ENCODE assay signal across 21 cellular contexts in the genomic region with DNA sequence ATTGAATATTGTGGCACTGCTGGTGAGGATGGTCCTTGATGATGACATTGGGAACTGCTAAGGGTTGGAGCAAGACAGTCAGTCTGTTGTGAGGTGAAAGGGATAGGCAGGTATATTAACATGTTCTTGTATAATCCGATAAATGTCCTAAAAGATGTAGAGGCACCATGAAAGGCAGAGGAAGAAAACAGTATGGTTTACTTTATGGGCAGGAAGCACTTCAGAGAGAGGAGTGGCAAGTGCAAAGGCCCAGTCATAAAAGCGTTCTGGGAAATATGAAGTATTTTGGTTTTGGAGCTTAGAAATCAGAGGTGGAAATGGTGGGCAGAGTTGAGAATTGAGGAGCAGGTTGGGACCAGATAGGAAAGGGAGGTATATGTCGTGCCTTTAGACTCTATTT. TPM values are rescaled to one million over a fixed set of nuclear protein-coding genes. Genes with fewer than 3 reads are reported as not detected.
A peak's percentile ranks its signal among the peaks of the same experiment; 100 is the strongest.
DNase-seq lines count a peak whose midpoint lies in the region; ATAC-seq and TF ChIP-seq lines count a peak whose summit lies in the region.
"Had no signal": no experiment of that assay in that cellular context is flagged by ENCODE, and none has a peak within 500 bp of the region (broad histone marks: within the 10 kb centered on the region; RNA-seq: fewer than 3 reads in every experiment).

No MANE protein-coding gene starts in this region.

- H3K36me3 Mint-ChIP-seq in activated T-cell treated with anti-CD3 and anti-CD28 coated beads, Interleukin-2, amount 50 U/mL, for 72 hours (ENCODE audit: insufficient read depth in 2 of 2): peaks cover 12 to 28% of the 10 kb centered on the region in 2 donors
- peaks cover 30% of the 10 kb centered on the region for H3K36me3 Mint-ChIP-seq in activated T-cell treated with anti-CD3 and anti-CD28 coated beads, Interleukin-2, amount 50 U/mL, for 4 hours (ENCODE audit: insufficient read depth)
- H3K36me3 Mint-ChIP-seq in HFFc6 (ENCODE audit: low read depth): peaks cover 25% of the 10 kb centered on the region
- H3K36me3 Mint-ChIP-seq in effector memory CD8-positive, alpha-beta T cell (ENCODE audit: insufficient read depth): peaks cover 80% of the 10 kb centered on the region
- peaks cover 100% of the 10 kb centered on the region for H3K36me3 Mint-ChIP-seq in stimulated activated effector memory CD8-positive, alpha-beta T cell treated with anti-CD3 and anti-CD28 coated beads, Interleukin-12 subunit alpha, Interleukin-12 subunit beta, amount 100 ng/mL, for 72 hours

- no peak overlapping the region for H3K4me3 Mint-ChIP-seq in activated T-cell treated with anti-CD3 and anti-CD28 coated beads, Interleukin-2, amount 50 U/mL, for 72 hours
- no peak overlapping the region for H3K4me3 Mint-ChIP-seq in activated T-cell treated with anti-CD3 and anti-CD28 coated beads, Interleukin-2, amount 50 U/mL, for 4 hours
- no peak overlapping the region for H3K4me3 Mint-ChIP-seq in HFFc6
- H3K4me3 Mint-ChIP-seq in effector memory CD8-positive, alpha-beta T cell: no peak overlapping the region
- H3K4me3 Mint-ChIP-seq in stimulated activated effector memory CD8-positive, alpha-beta T cell treated with anti-CD3 and anti-CD28 coated beads, Interleukin-12 subunit alpha, Interleukin-12 subunit beta, amount 100 ng/mL, for 72 hours: no peak overlapping the region
- H3K4me3 Mint-ChIP-seq: CD8-positive, alpha-beta memory T cell had no signal

- TF ChIP-seq CTCF in HFFc6 (IDR thresholded peaks at IDR 0.05): no peak

- ATAC-seq in activated T-cell treated with anti-CD3 and anti-CD28 coated beads, Interleukin-2, amount 50 U/mL, for 72 hours (replicated peaks in 1 of 2): no peak
- no peak for ATAC-seq in activated T-cell treated with anti-CD3 and anti-CD28 coated beads, Interleukin-2, amount 50 U/mL, for 4 hours
- no peak for ATAC-seq in effector memory CD8-positive, alpha-beta T cell (replicated peaks)
- ATAC-seq in stimulated activated effector memory CD8-positive, alpha-beta T cell treated with anti-CD3 and anti-CD28 coated beads, Interleukin-12 subunit alpha, Interleukin-12 subunit beta, amount 100 ng/mL, for 72 hours: no peak
- ATAC-seq: GM12878, HepG2 had no signal

- peaks cover 11% of the 10 kb centered on the region for H3K4me1 Mint-ChIP-seq in activated T-cell treated with anti-CD3 and anti-CD28 coated beads, Interleukin-2, amount 50 U/mL, for 72 hours (ENCODE audit: low read depth)
- H3K4me1 Mint-ChIP-seq in activated T-cell treated with anti-CD3 and anti-CD28 coated beads, Interleukin-2, amount 50 U/mL, for 4 hours (ENCODE audit: low read depth): peaks cover 8% of the 10 kb centered on the region
- peaks cover under 1% of the 10 kb centered on the region; the same call in 1 of the 2 replicates for H3K4me1 Mint-ChIP-seq in HFFc6 (ENCODE audit: low read depth)
- H3K4me1 Mint-ChIP-seq in effector memory CD8-positive, alpha-beta T cell (ENCODE audit: low read depth in 2 of 2): peaks cover 4 to 9% of the 10 kb centered on the region in 2 donors
- H3K4me1 Mint-ChIP-seq in stimulated activated effector memory CD8-positive, alpha-beta T cell treated with anti-CD3 and anti-CD28 coated beads, Interleukin-12 subunit alpha, Interleukin-12 subunit beta, amount 100 ng/mL, for 72 hours: peaks cover 14% of the 10 kb centered on the region

- no peaks in the 10 kb centered on the region for H3K27me3 Mint-ChIP-seq in activated T-cell treated with anti-CD3 and anti-CD28 coated beads, Interleukin-2, amount 50 U/mL, for 72 hours (ENCODE audit: low read depth)
- H3K27me3 Mint-ChIP-seq in activated T-cell treated with anti-CD3 and anti-CD28 coated beads, Interleukin-2, amount 50 U/mL, for 4 hours (ENCODE audit: low read depth): no peaks in the 10 kb centered on the region
- H3K27me3 Mint-ChIP-seq in HFFc6 (ENCODE audit: insufficient read depth): no peaks in the 10 kb centered on the region; the same call in 1 of the 2 replicates
- H3K27me3 Mint-ChIP-seq in effector memory CD8-positive, alpha-beta T cell: no peaks in the 10 kb centered on the region

- DNase-seq in activated T-cell treated with anti-CD3 and anti-CD28 coated beads, Interleukin-2, amount 50 U/mL, for 72 hours: no peak
- DNase-seq in activated T-cell treated with anti-CD3 and anti-CD28 coated beads, Interleukin-2, amount 50 U/mL, for 4 hours: no peak
- DNase-seq in HFFc6: no peak
- DNase-seq in effector memory CD8-positive, alpha-beta T cell: no peak
- DNase-seq in stimulated activated effector memory CD8-positive, alpha-beta T cell treated with anti-CD3 and anti-CD28 coated beads, Interleukin-12 subunit alpha, Interleukin-12 subunit beta, amount 100 ng/mL, for 72 hours (ENCODE audit: low spot score in 2 of 2): no peak
- DNase-seq in SHP77 (lab: John Stamatoyannopoulos, UW): no peak
- DNase-seq in RKO (ENCODE audit: low spot score): no peak
- DNase-seq: BE2C; CD8-positive, alpha-beta memory T cell; DMS53; EL; KBM-7; NCI-H1105 treated with DMSO at 0.1 percent for 48 hours; NCI-H1694; NCI-H510A treated with DMSO at 0.1 percent for 48 hours; NCI-H82; OCI-M1; RPMI8226; SIG-M5 had no signal

- H3K27ac Mint-ChIP-seq in activated T-cell treated with anti-CD3 and anti-CD28 coated beads, Interleukin-2, amount 50 U/mL, for 72 hours: peak overlapping the region; percentile 22
- peak overlapping the region; percentile 36; the same call in 1 of the 2 replicates for H3K27ac Mint-ChIP-seq in HFFc6
- peak overlapping the region; percentile 15 to 88 for H3K27ac Mint-ChIP-seq in effector memory CD8-positive, alpha-beta T cell
- H3K27ac Mint-ChIP-seq in stimulated activated effector memory CD8-positive, alpha-beta T cell treated with anti-CD3 and anti-CD28 coated beads, Interleukin-12 subunit alpha, Interleukin-12 subunit beta, amount 100 ng/mL, for 72 hours: peak overlapping the region; percentile 35

- H3K9me3 Mint-ChIP-seq in activated T-cell treated with anti-CD3 and anti-CD28 coated beads, Interleukin-2, amount 50 U/mL, for 72 hours: no peaks in the 10 kb centered on the region
- H3K9me3 Mint-ChIP-seq in activated T-cell treated with anti-CD3 and anti-CD28 coated beads, Interleukin-2, amount 50 U/mL, for 4 hours: no peaks in the 10 kb centered on the region
- no peaks in the 10 kb centered on the region for H3K9me3 Mint-ChIP-seq in HFFc6
- H3K9me3 Mint-ChIP-seq in effector memory CD8-positive, alpha-beta T cell: no peaks in the 10 kb centered on the region
- H3K9me3 Mint-ChIP-seq in stimulated activated effector memory CD8-positive, alpha-beta T cell treated with anti-CD3 and anti-CD28 coated beads, Interleukin-12 subunit alpha, Interleukin-12 subunit beta, amount 100 ng/mL, for 72 hours: no peaks in the 10 kb centered on the region
- H3K9me3 Mint-ChIP-seq: CD8-positive, alpha-beta memory T cell had no signal

RNA-seq across cellular contexts. Expression of gene NUP58, which starts 9.5 kb away (rescaled TPM):
- 100 to 1,000 TPM in 1 of 2 donors, 10 to 100 TPM in 1; 96.6 to 102 TPM for total RNA-seq in activated T-cell treated with anti-CD3 and anti-CD28 coated beads, Interleukin-2, amount 50 U/mL, for 72 hours
- 100 to 1,000 TPM; 139 to 149 (median 144) TPM for total RNA-seq in activated T-cell treated with anti-CD3 and anti-CD28 coated beads, Interleukin-2, amount 50 U/mL, for 4 hours
- total RNA-seq in HFFc6 (2021; fragmentation: NEBNext Ultra II Directional; extraction: Animal tissue kit (Norgen Biotek cat#: 25700)): 10 to 100 TPM; 44.6 to 51.6 (median 46.8) TPM

RNA-seq across cellular contexts. Expression of gene MTMR6, which starts 23.6 kb away (rescaled TPM):
- 10 to 100 TPM; 14.4 to 15.6 TPM for total RNA-seq in activated T-cell treated with anti-CD3 and anti-CD28 coated beads, Interleukin-2, amount 50 U/mL, for 72 hours
- 10 to 100 TPM; 15.5 to 17.7 (median 16.2) TPM for total RNA-seq in activated T-cell treated with anti-CD3 and anti-CD28 coated beads, Interleukin-2, amount 50 U/mL, for 4 hours
- total RNA-seq in HFFc6 (2021; fragmentation: NEBNext Ultra II Directional; extraction: Animal tissue kit (Norgen Biotek cat#: 25700)): 10 to 100 TPM; 23.5 to 31.0 (median 28.4) TPM
